24 cellular contexts compared by ENCODE assay signal in genomic region chr3:58719684-58720083, GRCh38. TPM values are rescaled to one million over a fixed set of nuclear protein-coding genes. Genes with fewer than 3 reads are reported as not detected.
A peak's percentile ranks its signal among the peaks of the same experiment; 100 is the strongest.
DNase-seq lines count a peak whose midpoint lies in the region; ATAC-seq and TF ChIP-seq lines count a peak whose summit lies in the region.
"Had no signal": no experiment of that assay in that cellular context is flagged by ENCODE, and none has a peak within 500 bp of the region (broad histone marks: within the 10 kb centered on the region; RNA-seq: fewer than 3 reads in every experiment).

No MANE protein-coding gene starts in this region.

- intact Hi-C loops in left colon (cut with DNase I, micrococcal nuclease), result no loop called here

- H3K9me3 ChIP-seq in SK-N-SH, result no peaks in the 10 kb centered on the region

- H3K4me2 ChIP-seq in SK-N-SH, result no peak overlapping the region
- H3K4me2 ChIP-seq: BLaER1 treated with 17β-estradiol and CSF1 and Interleukin-3, amounts not matched to agents 10 nM and 100 nM; GM23338 had no signal

- no peaks in the 10 kb centered on the region for H4K20me1 ChIP-seq in SK-N-SH (ENCODE audit: insufficient read depth)
- H4K20me1 ChIP-seq: BLaER1 treated with 17β-estradiol and CSF1 and Interleukin-3, amounts not matched to agents 10 nM and 100 nM had no signal

- no peak for ATAC-seq in SK-N-SH treated with all-trans-retinoic acid at 6 μM for 48 hours
- peak; percentile 7 for ATAC-seq in left colon
- ATAC-seq in GM18517 (IDR thresholded peaks at IDR 0.05; ENCODE audit: unreplicated experiment), result no peak
- ATAC-seq: CD8-positive, alpha-beta T cell; GM12878; GM23338; HCT116 had no signal

- no peak overlapping the region for H3K4me3 ChIP-seq in SK-N-SH (ENCODE audit: low read depth in 2 of 2, low read length in 1 of 2)
- H3K4me3 ChIP-seq: BLaER1 treated with 17β-estradiol and CSF1 and Interleukin-3, amounts not matched to agents 10 nM and 100 nM; GM12878; GM23338 had no signal

- 41% methylated on average over 2 of the region's 2 CpGs for WGBS in SK-N-SH (ENCODE audit: low lambda C conversion rate)

- CTCF ChIA-PET in SK-N-SH (lab: Yijun Ruan, JAX), result interaction anchor here (1.0 to 1.4 kb wide), 2 partner anchors 10 to 15 kb away, joined by 3 read pairs; no protein-coding TSS in a partner anchor

- DNase-seq in SK-N-SH (peak; percentile 29), glomerular visceral epithelial cell (ENCODE audit: extremely low spot score) (peak; percentile 21), left colon (no peak), D341Med (ENCODE audit: low spot score) (no peak), NCI-H510A treated with DMSO at 0.1 percent for 48 hours (lab: John Stamatoyannopoulos, UW) (no peak), SIG-M5 (lab: John Stamatoyannopoulos, UW) (no peak)
- DNase-seq: Calu3; CD8-positive, alpha-beta T cell; DMS 273 treated with DMSO at 0.1 percent for 48 hours; DMS53; DND-41; EL; HFFc6 had no signal

- no peak overlapping the region for H2AFZ ChIP-seq in SK-N-SH (ENCODE audit: low read depth)
- H2AFZ ChIP-seq: GM23338 had no signal

- H3F3A ChIP-seq in SK-N-SH (replicated peaks; ENCODE audit: insufficient read depth), result no peaks in the 10 kb centered on the region

- H3K9ac ChIP-seq in SK-N-SH, result no peak overlapping the region
- H3K9ac ChIP-seq: BLaER1 treated with 17β-estradiol and CSF1 and Interleukin-3, amounts not matched to agents 10 nM and 100 nM had no signal

- POLR2A ChIA-PET in SK-N-SH (lab: Yijun Ruan, JAX), result no interaction called here

- H3K27ac ChIP-seq in SK-N-SH (ENCODE audit: low read depth in 2 of 2, low read length in 1 of 2), result no peak overlapping the region
- H3K27ac ChIP-seq: 22Rv1; BLaER1 treated with 17β-estradiol and CSF1 and Interleukin-3, amounts not matched to agents 10 nM and 100 nM had no signal

- H3K4me1 ChIP-seq in SK-N-SH (ENCODE audit: control insufficient read depth in 1 of 2, insufficient read depth in 2 of 2, low read depth in 1 of 2, low read length in 1 of 2), result peaks cover 0 to 17% of the 10 kb centered on the region in 2 experiments; a peak in 2 of 4 replicates
- H3K4me1 ChIP-seq: BLaER1 treated with 17β-estradiol and CSF1 and Interleukin-3, amounts not matched to agents 10 nM and 100 nM had no signal

- TF ChIP-seq CTCF in SK-N-SH (IDR thresholded peaks at IDR 0.05), result no peak

- H3K36me3 ChIP-seq in SK-N-SH (replicated peaks in 1 of 2; ENCODE audit: control insufficient read depth in 1 of 2, insufficient read depth in 2 of 2, low read length in 1 of 2), result no peaks in the 10 kb centered on the region
- H3K36me3 ChIP-seq: BLaER1 treated with 17β-estradiol and CSF1 and Interleukin-3, amounts not matched to agents 10 nM and 100 nM had no signal

- no peaks in the 10 kb centered on the region for H3K79me2 ChIP-seq in SK-N-SH (ENCODE audit: insufficient read depth)

- TF ChIP-seq EP300 in SK-N-SH (IDR thresholded peaks at IDR 0.05; ENCODE audit: borderline replicate concordance in 1 of 2, low read depth in 1 of 2, low read length in 1 of 2), result no peak

- no peaks in the 10 kb centered on the region for H3K27me3 ChIP-seq in SK-N-SH (ENCODE audit: insufficient read depth)
- H3K27me3 ChIP-seq: BLaER1 treated with 17β-estradiol and CSF1 and Interleukin-3, amounts not matched to agents 10 nM and 100 nM had no signal

- no peak for TF ChIP-seq RAD21 in SK-N-SH (IDR thresholded peaks at IDR 0.05; ENCODE audit: low read length)

- no peaks in the 10 kb centered on the region for H3K9me2 ChIP-seq in SK-N-SH

TF ChIP-seq in SK-N-SH, 30 proteins besides CTCF, POLR2A, EP300 and RAD21:
- TF ChIP-seq PBX3 (IDR thresholded peaks at IDR 0.05), result no peak
- TF ChIP-seq GATA2 (CRISPR knock-in tag; IDR thresholded peaks at IDR 0.05), result no peak
- no peak for TF ChIP-seq TAF1 (IDR thresholded peaks at IDR 0.05; ENCODE audit: borderline replicate concordance, low read depth, low read length)
- TF ChIP-seq JUND (IDR thresholded peaks at IDR 0.05), result no peak

TF ChIP-seq in SK-N-SH treated with all-trans-retinoic acid at 6 μM for 48 hours, 23 proteins besides CTCF, POLR2A, EP300 and RAD21:
- TF ChIP-seq SNAI2 (CRISPR knock-in tag; IDR thresholded peaks at IDR 0.05) (no peak), GLIS3 (CRISPR knock-in tag; IDR thresholded peaks at IDR 0.05) (no peak), PATZ1 (CRISPR knock-in tag; IDR thresholded peaks at IDR 0.05; ENCODE audit: borderline replicate concordance) (no peak), ZC3H10 (CRISPR knock-in tag; IDR thresholded peaks at IDR 0.05) (no peak), ESRRG (CRISPR knock-in tag; IDR thresholded peaks at IDR 0.05) (no peak), TSHZ2 (CRISPR knock-in tag; IDR thresholded peaks at IDR 0.05) (no peak), BACH2 (CRISPR knock-in tag; IDR thresholded peaks at IDR 0.05; ENCODE audit: borderline replicate concordance) (no peak), CSRNP3 (CRISPR knock-in tag; IDR thresholded peaks at IDR 0.05) (no peak), ZNF8 (CRISPR knock-in tag; IDR thresholded peaks at IDR 0.05) (no peak), TOX (CRISPR knock-in tag; IDR thresholded peaks at IDR 0.05; ENCODE audit: borderline replicate concordance) (no peak), ISL1 (CRISPR knock-in tag; IDR thresholded peaks at IDR 0.05) (no peak), CREB5 (CRISPR knock-in tag; IDR thresholded peaks at IDR 0.05; ENCODE audit: low read depth) (no peak), PPARA (CRISPR knock-in tag; IDR thresholded peaks at IDR 0.05; ENCODE audit: borderline replicate concordance) (no peak)

RNA-seq across cellular contexts. Expression of gene FAM3D, which starts 53.1 kb away (rescaled TPM):
- polyA plus RNA-seq in SK-N-SH (2012; rRNA removed), result not detected in 2 replicates
- not detected in 2 replicates for polyA plus RNA-seq in SK-N-SH (2012; cell fraction: cytosol; rRNA removed)
- polyA plus RNA-seq in SK-N-SH (2012; cell fraction: nucleus; rRNA removed), result not detected in 2 replicates
- total RNA-seq in left colon, result 100 to 1,000 TPM; 510 to 690 TPM
- total RNA-seq: A673; CD8-positive, alpha-beta T cell; G401; GM12878; GM23338; HFFc6 had no signal
- polyA plus RNA-seq: AG04450, IgD-negative memory B cell had no signal

Comparison
In these comparisons a context has a peak if more than half of its experiments do, and no peak if none do; other contexts are left out.
1. DNase-seq: peak in SK-N-SH (single experiment) and glomerular visceral epithelial cell (single experiment); none in left colon (0 of 2), D341Med (single experiment), NCI-H510A treated with DMSO at 0.1 percent for 48 hours (single experiment) and SIG-M5 (single experiment).